23 cellular contexts compared by ENCODE assay signal in genomic region chr2:71727562-71727961, GRCh38.
DNase-seq lines count a peak whose midpoint lies in the region; ATAC-seq and TF ChIP-seq lines count a peak whose summit lies in the region.
"Had no signal": no experiment of that assay in that cellular context is flagged by ENCODE, and none has a peak within 500 bp of the region (broad histone marks: within the 10 kb centered on the region; RNA-seq: fewer than 3 reads in every experiment).

No MANE protein-coding gene starts in this region.

- TF ChIP-seq CTCF in AG10803 (conservative IDR thresholded peaks at IDR 0.05; ENCODE audit: low read length) (no peak), endodermal cell (conservative IDR thresholded peaks at IDR 0.05) (no peak), omental fat pad (IDR thresholded peaks at IDR 0.05) (no peak)

- peaks cover 6% of the 10 kb centered on the region for H3K9me3 Mint-ChIP-seq in endodermal cell
- H3K9me3 Mint-ChIP-seq: GM23338 had no signal

- ATAC-seq in omental fat pad (ENCODE audit: low FRiP score) (peak; percentile 69), left colon (no peak), HG03457 (IDR thresholded peaks at IDR 0.05; ENCODE audit: unreplicated experiment) (no peak)
- ATAC-seq: GM12878, GM23338, HepG2, K562 had no signal

- no peaks in the 10 kb centered on the region for H3K27me3 ChIP-seq in endodermal cell (ENCODE audit: control insufficient read depth, insufficient read depth, low read length, poor library complexity, severe bottlenecking)

- no peak overlapping the region for H3K27ac ChIP-seq in endodermal cell (ENCODE audit: low read depth, low read length)

- no peak overlapping the region for H3K4me3 Mint-ChIP-seq in endodermal cell
- H3K4me3 Mint-ChIP-seq: B cell, CD14-positive monocyte, GM23338 had no signal

- H3K36me3 Mint-ChIP-seq in endodermal cell (ENCODE audit: low read depth) = no peaks in the 10 kb centered on the region
- H3K36me3 Mint-ChIP-seq: CD14-positive monocyte had no signal

- no peaks in the 10 kb centered on the region for H3K4me1 Mint-ChIP-seq in endodermal cell
- H3K4me1 Mint-ChIP-seq: B cell, CD14-positive monocyte, GM23338 had no signal

- peaks cover 6% of the 10 kb centered on the region for H3K27me3 Mint-ChIP-seq in endodermal cell (ENCODE audit: insufficient read depth)
- H3K27me3 Mint-ChIP-seq: B cell had no signal

- peaks cover 6% of the 10 kb centered on the region for H3K9me3 ChIP-seq in endodermal cell (ENCODE audit: control insufficient read depth, low read length)
- H3K9me3 ChIP-seq: HAP-1 had no signal

- no peak overlapping the region for H3K27ac Mint-ChIP-seq in endodermal cell
- H3K27ac Mint-ChIP-seq: B cell, CD14-positive monocyte, GM23338 had no signal

- H3K36me3 ChIP-seq in endodermal cell (ENCODE audit: control insufficient read depth, insufficient read depth, low read length) = no peaks in the 10 kb centered on the region
- H3K36me3 ChIP-seq: HAP-1 had no signal

- intact Hi-C loops in left colon (cut with DNase I, micrococcal nuclease) = no loop called here

- no peak overlapping the region for H3K4me3 ChIP-seq in AG10803 (ENCODE audit: low read length)
- no peak overlapping the region for H3K4me3 ChIP-seq in endodermal cell (ENCODE audit: low read length)
- H3K4me3 ChIP-seq: GM12878, GM23338, HAP-1, K562 had no signal

- no peaks in the 10 kb centered on the region for H3K4me1 ChIP-seq in endodermal cell (ENCODE audit: control insufficient read depth, insufficient read depth, low read length)
- H3K4me1 ChIP-seq: HAP-1 had no signal

- peak; percentile 53 for DNase-seq in AG10803 (ENCODE audit: low read depth)
- peak; percentile 49 for DNase-seq in NCI-H226
- DNase-seq in endodermal cell = peak; percentile 17
- no peak for DNase-seq in omental fat pad (ENCODE audit: low spot score)
- no peak for DNase-seq in COR-L47 (lab: John Stamatoyannopoulos, UW)
- DNase-seq in left colon = no peak
- DNase-seq in GM03348 (ENCODE audit: low spot score) = no peak
- DNase-seq: DMS79, MM.1S, NCI-H1105, NCI-H146, NCI-H2029 treated with DMSO at 0.1 percent for 48 hours, NCI-H524 treated with DMSO at 0.1 percent for 48 hours, NCI-H82, Right ventricle myocardium superior had no signal

- no peak overlapping the region for H3K9ac ChIP-seq in endodermal cell (ENCODE audit: extremely low read depth, low read length, poor library complexity, severe bottlenecking)

- WGBS in endodermal cell (ENCODE audit: insufficient coverage in 1 of 2, insufficient read length in 1 of 2), 2 experiments = 90 to 100% methylated on average over 1 to 2 of the region's 2 CpGs

Comparison
In these comparisons a context has a peak if more than half of its experiments do, and no peak if none do; other contexts are left out.
1. DNase-seq: peak in AG10803 (single experiment), NCI-H226 (single experiment) and endodermal cell (single experiment); none in omental fat pad (single experiment), COR-L47 (single experiment), left colon (0 of 2) and GM03348 (single experiment).